ENCODE assay signal across 11 cellular contexts in the genomic region with DNA sequence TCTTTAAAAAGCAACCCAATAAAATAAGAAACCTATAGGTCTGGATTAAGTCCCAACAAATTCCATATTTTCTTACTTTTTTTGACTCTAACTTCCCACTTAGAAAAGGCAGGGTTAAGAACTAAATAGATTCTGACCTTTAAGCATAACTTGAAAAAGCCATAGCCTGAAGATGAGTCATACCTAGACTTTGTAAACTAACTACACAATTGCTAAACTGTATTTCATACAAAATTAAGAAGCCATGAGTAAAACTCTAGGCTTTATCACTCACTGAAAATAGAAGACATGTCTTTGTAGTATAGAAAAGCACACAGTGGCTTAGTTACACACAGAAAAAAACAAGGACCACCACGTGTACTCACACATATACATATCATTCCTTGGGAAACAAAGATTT. TPM values are rescaled to one million over a fixed set of nuclear protein-coding genes. Genes with fewer than 3 reads are reported as not detected.
DNase-seq lines count a peak whose midpoint lies in the region; ATAC-seq and TF ChIP-seq lines count a peak whose summit lies in the region.
"Had no signal": no experiment of that assay in that cellular context is flagged by ENCODE, and none has a peak within 500 bp of the region (broad histone marks: within the 10 kb centered on the region; RNA-seq: fewer than 3 reads in every experiment).

No MANE protein-coding gene starts in this region.

- H3K9me3 ChIP-seq in PC-9 (ENCODE audit: insufficient read depth, low read depth), result no peaks in the 10 kb centered on the region
- peaks cover 0 to 7% (median under 1%) of the 10 kb centered on the region in 3 donors for H3K9me3 ChIP-seq in gastroesophageal sphincter
- H3K9me3 ChIP-seq in BE2C, result no peaks in the 10 kb centered on the region
- no peaks in the 10 kb centered on the region for H3K9me3 ChIP-seq in neural progenitor cell (ENCODE audit: low read depth)

- H3K4me1 Mint-ChIP-seq in neural progenitor cell, result peaks cover 3% of the 10 kb centered on the region

- CTCF ChIA-PET in PC-9 (lab: Charles Lee), result interaction anchor here (0.7 kb wide), 1 partner anchor 27 kb away, joined by 4 read pairs; no protein-coding TSS in a partner anchor

- no peak overlapping the region for H3K4me3 ChIP-seq in PC-9
- H3K4me3 ChIP-seq in gastroesophageal sphincter, result no peak overlapping the region
- no peak overlapping the region for H3K4me3 ChIP-seq in BE2C (ENCODE audit: low read depth, low read length)
- H3K4me3 ChIP-seq in neural progenitor cell, result no peak overlapping the region

- H3K27ac Mint-ChIP-seq in neural progenitor cell, result no peak overlapping the region
- H3K27ac Mint-ChIP-seq: naive B cell had no signal

- POLR2A ChIA-PET in PC-9 (lab: Charles Lee; ENCODE audit: unreplicated experiment), result interaction anchor here (0.6 kb wide), 1 partner anchor 12 kb away, joined by 5 read pairs; no protein-coding TSS in a partner anchor

- peaks cover 22% of the 10 kb centered on the region for H3K4me1 ChIP-seq in PC-9 (replicated peaks; ENCODE audit: insufficient read depth)
- H3K4me1 ChIP-seq in gastroesophageal sphincter, result peaks cover 3 to 43% (median 13%) of the 10 kb centered on the region in 3 donors
- H3K4me1 ChIP-seq in BE2C, result no peaks in the 10 kb centered on the region
- H3K4me1 ChIP-seq in neural progenitor cell, result no peaks in the 10 kb centered on the region

- 11 to 33% methylated on average over 1 of the region's 1 CpG for WGBS in gastroesophageal sphincter (ENCODE audit: low coverage in 1 of 2), 2 donors

- no peaks in the 10 kb centered on the region for H3K27me3 Mint-ChIP-seq in neural progenitor cell (ENCODE audit: insufficient read depth, low read depth)
- H3K27me3 Mint-ChIP-seq: naive B cell had no signal

- no peaks in the 10 kb centered on the region for H3K27me3 ChIP-seq in PC-9 (ENCODE audit: insufficient read depth, low read depth)
- H3K27me3 ChIP-seq in gastroesophageal sphincter, result no peaks in the 10 kb centered on the region
- no peaks in the 10 kb centered on the region for H3K27me3 ChIP-seq in BE2C
- H3K27me3 ChIP-seq in neural progenitor cell, result no peaks in the 10 kb centered on the region

- ATAC-seq in GM21717 (IDR thresholded peaks at IDR 0.05; ENCODE audit: unreplicated experiment) (peak; percentile 74), gastroesophageal sphincter (peak; percentile 57)

- TF ChIP-seq EP300 in gastroesophageal sphincter (IDR thresholded peaks at IDR 0.05), result no peak

- H3K27ac ChIP-seq in PC-9, result peak overlapping the region; percentile 1; the same call in 1 of the 2 replicates
- peak overlapping the region in 1 of 4 donors; percentile 13 for H3K27ac ChIP-seq in gastroesophageal sphincter
- H3K27ac ChIP-seq in neural progenitor cell, result no peak overlapping the region

- TF ChIP-seq CTCF in PC-9 (conservative IDR thresholded peaks at IDR 0.05) (no peak), gastroesophageal sphincter (IDR thresholded peaks at IDR 0.05) (no peak), BE2C (IDR thresholded peaks at IDR 0.05; ENCODE audit: low read depth, low read length) (no peak), neural progenitor cell (IDR thresholded peaks at IDR 0.05) (no peak)

- no peaks in the 10 kb centered on the region for H3F3A ChIP-seq in PC-9 (ENCODE audit: insufficient read depth, low read depth)
- H3F3A ChIP-seq in neural progenitor cell (ENCODE audit: low read depth), result no peaks in the 10 kb centered on the region

- H3K79me2 ChIP-seq in PC-9 (ENCODE audit: low read depth) (0 out of 2 replicates have a peak, but pooled peaks cover 8% of the 10 kb centered on the region), neural progenitor cell (ENCODE audit: low read depth) (no peaks in the 10 kb centered on the region)

- H3K9me2 ChIP-seq in PC-9 (ENCODE audit: insufficient read depth), result no peaks in the 10 kb centered on the region

- no peak for TF ChIP-seq POLR2A in gastroesophageal sphincter (IDR thresholded peaks at IDR 0.05)

- intact Hi-C loops in PC-9 (cut with micrococcal nuclease; ENCODE audit: unreplicated experiment), result no loop called here

- H3K36me3 ChIP-seq in PC-9 (ENCODE audit: low read depth) (no peaks in the 10 kb centered on the region), gastroesophageal sphincter (no peaks in the 10 kb centered on the region), BE2C (no peaks in the 10 kb centered on the region), neural progenitor cell (no peaks in the 10 kb centered on the region)

- H3K4me3 Mint-ChIP-seq in neural progenitor cell, result no peak overlapping the region
- H3K4me3 Mint-ChIP-seq: naive B cell had no signal

- BruUV-seq in PC-9 (replicated peaks; lab: Mats Ljungman, UMichigan), result no TSS peak

- peak; percentile 83 for DNase-seq in ELR (ENCODE audit: low read depth)
- DNase-seq in PC-9, result peak in 1 of 2 experiments; percentile 55
- DNase-seq in NCI-H2196 treated with DMSO at 0.1 percent for 48 hours (lab: John Stamatoyannopoulos, UW; ENCODE audit: unreplicated experiment), result no peak
- DNase-seq in BE2C, result no peak
- no peak for DNase-seq in NCI-H2029 (lab: John Stamatoyannopoulos, UW)
- no peak for DNase-seq in neural progenitor cell (ENCODE audit: low spot score)
- DNase-seq: effector CD8-positive, alpha-beta T cell; naive B cell; NCI-H510A had no signal

- H3K4me2 ChIP-seq in PC-9 (peak overlapping the region; percentile 40), neural progenitor cell (no peak overlapping the region)

- H4K20me1 ChIP-seq in PC-9 (ENCODE audit: insufficient read depth), result no peaks in the 10 kb centered on the region
- peaks cover 3% of the 10 kb centered on the region for H4K20me1 ChIP-seq in neural progenitor cell (ENCODE audit: low read depth)

- H3K9me3 Mint-ChIP-seq in neural progenitor cell, result peaks cover 9% of the 10 kb centered on the region

- no peak overlapping the region for H2AFZ ChIP-seq in PC-9
- H2AFZ ChIP-seq in neural progenitor cell (replicated peaks), result no peak overlapping the region

- peaks cover 7% of the 10 kb centered on the region for H3K36me3 Mint-ChIP-seq in neural progenitor cell

- H3K9ac ChIP-seq in neural progenitor cell, result no peak overlapping the region

RNA-seq across cellular contexts. Expression of a gene that starts 51.5 kb away (rescaled TPM):
- 21.6 and 21.7 TPM in 2 replicates for total RNA-seq in PC-9 (2021)
- 10 to 100 TPM; 21.2 to 37.2 (median 29.6) TPM for total RNA-seq in gastroesophageal sphincter
- 2.7 TPM for polyA plus RNA-seq in BE2C (2012; ENCODE audit: insufficient read depth, insufficient read length, low read depth)
- total RNA-seq in neural progenitor cell (ENCODE audit: low replicate concordance), result 23.8 and 39.1 TPM in 2 replicates
